ENCODE assay signal across 13 cellular contexts in genomic region chr9:71816782-71817549, GRCh38. TPM values are rescaled to one million over a fixed set of nuclear protein-coding genes. Genes with fewer than 3 reads are reported as not detected.
A peak's percentile ranks its signal among the peaks of the same experiment; 100 is the strongest.
DNase-seq lines count a peak whose midpoint lies in the region; ATAC-seq, FAIRE-seq and TF ChIP-seq lines count a peak whose summit lies in the region.
"Had no signal": no experiment of that assay in that cellular context is flagged by ENCODE, and none has a peak within 500 bp of the region (broad histone marks: within the 10 kb centered on the region; RNA-seq: fewer than 3 reads in every experiment).

No MANE protein-coding gene starts in this region.

- H3K27ac ChIP-seq in CD8-positive, alpha-beta memory T cell (ENCODE audit: low read depth, low read length) = no peak overlapping the region
- H3K27ac ChIP-seq in H9 (ENCODE audit: insufficient read length, low read depth, low read length) = no peak overlapping the region
- H3K27ac ChIP-seq: adrenal gland, suprapubic skin had no signal

- H3K4me1 ChIP-seq in CD8-positive, alpha-beta memory T cell (ENCODE audit: insufficient read depth, low read length) = peaks cover 8% of the 10 kb centered on the region
- H3K4me1 ChIP-seq in H9 (ENCODE audit: insufficient read depth, low read length) = no peaks in the 10 kb centered on the region
- H3K4me1 ChIP-seq: adrenal gland, suprapubic skin had no signal

- no peak overlapping the region for H4K5ac ChIP-seq in H9 (ENCODE audit: insufficient read length, low read depth, low read length)

- H3K4me2 ChIP-seq in H9 (ENCODE audit: insufficient read depth, insufficient read length, low read length) = no peak overlapping the region

- H3K4me3 Mint-ChIP-seq in CD8-positive, alpha-beta memory T cell = peak overlapping the region in 1 of 7 donors; percentile 2
- H3K4me3 Mint-ChIP-seq in H9 = no peak overlapping the region
- H3K4me3 Mint-ChIP-seq: neural crest cell had no signal

- no peak overlapping the region for H3K56ac ChIP-seq in H9 (ENCODE audit: insufficient read length, low read depth, low read length)

- no peak for ATAC-seq in left cardiac atrium

- no peak overlapping the region for H3T11ph ChIP-seq in H9 (ENCODE audit: low read length)

- TF ChIP-seq CTCF in H9 (conservative IDR thresholded peaks at IDR 0.05) = no peak

- WGBS in H9 (ENCODE audit: extremely low coverage, insufficient read length, low lambda C conversion rate) = no CpG with 5 or more reads among the region's 11 CpGs

- H4K8ac ChIP-seq in H9 (replicated peaks; ENCODE audit: insufficient read length, low read depth, low read length) = no peak overlapping the region

- H2BK120ac ChIP-seq in H9 (ENCODE audit: low read depth, low read length, poor library complexity, severe bottlenecking) = no peak overlapping the region

- no peaks in the 10 kb centered on the region for H4K20me1 ChIP-seq in H9 (ENCODE audit: control insufficient read depth, insufficient read depth, insufficient read length)

- no peaks in the 10 kb centered on the region for H3K79me1 ChIP-seq in H9 (ENCODE audit: insufficient read depth, low read depth, low read length, poor library complexity, severe bottlenecking)

- peaks cover 10 to 24% (median 18%) of the 10 kb centered on the region in 3 donors for H3K4me1 Mint-ChIP-seq in CD8-positive, alpha-beta memory T cell
- peaks cover 20 to 24% of the 10 kb centered on the region in 2 experiments for H3K4me1 Mint-ChIP-seq in H9

- POLR2A ChIA-PET in CD8-positive, alpha-beta memory T cell (lab: Charles Lee) = no interaction called here

- no peak overlapping the region for H3K23ac ChIP-seq in H9 (ENCODE audit: insufficient read length, low read depth, low read length)

- no peaks in the 10 kb centered on the region for H3K9me3 Mint-ChIP-seq in CD8-positive, alpha-beta memory T cell
- no peaks in the 10 kb centered on the region for H3K9me3 Mint-ChIP-seq in H9
- H3K9me3 Mint-ChIP-seq: neural crest cell had no signal

- FAIRE-seq in RCC 7860 (lab: Jason Lieb, UNC) = no peak
- FAIRE-seq: colon, small intestine had no signal

- H3K36me3 ChIP-seq in CD8-positive, alpha-beta memory T cell (ENCODE audit: insufficient read depth, low read length) = no peaks in the 10 kb centered on the region
- H3K36me3 ChIP-seq: adrenal gland, suprapubic skin had no signal

- peak overlapping the region in 5 of 8 donors; percentile 31 to 72 (median 56) for H3K27ac Mint-ChIP-seq in CD8-positive, alpha-beta memory T cell
- H3K27ac Mint-ChIP-seq in H9 = peak overlapping the region in 2 of 3 experiments; percentile 7 to 28; a peak in 2 of 7 replicates

- H3K27me3 ChIP-seq in CD8-positive, alpha-beta memory T cell (ENCODE audit: insufficient read depth, low read length, poor library complexity, severe bottlenecking) = no peaks in the 10 kb centered on the region
- no peaks in the 10 kb centered on the region for H3K27me3 ChIP-seq in H9 (ENCODE audit: insufficient read depth, low read length)
- H3K27me3 ChIP-seq: adrenal gland, suprapubic skin had no signal

- H3K4ac ChIP-seq in H9 (ENCODE audit: low read depth, low read length) = no peak overlapping the region

- no peak overlapping the region for H2BK15ac ChIP-seq in H9 (ENCODE audit: low read depth, low read length)

- H2BK20ac ChIP-seq in H9 (ENCODE audit: low read depth, low read length, poor library complexity, severe bottlenecking) = no peak overlapping the region

- H3K9ac ChIP-seq in H9 (ENCODE audit: extremely low read depth, insufficient read length, low read length) = no peak overlapping the region

- H3K14ac ChIP-seq in H9 (ENCODE audit: insufficient read depth, low read length) = no peak overlapping the region

- H3K36me3 Mint-ChIP-seq in CD8-positive, alpha-beta memory T cell = no peaks in the 10 kb centered on the region
- no peaks in the 10 kb centered on the region for H3K36me3 Mint-ChIP-seq in H9 (ENCODE audit: insufficient read depth in 1 of 3, low read depth in 3 of 3)

- H4K91ac ChIP-seq in H9 (ENCODE audit: insufficient read length, low read depth, low read length) = no peak overlapping the region

- H3K9me3 ChIP-seq in CD8-positive, alpha-beta memory T cell (ENCODE audit: low read length) = no peaks in the 10 kb centered on the region
- no peaks in the 10 kb centered on the region for H3K9me3 ChIP-seq in H9 (ENCODE audit: control insufficient read depth, low read depth, low read length)
- H3K9me3 ChIP-seq: adrenal gland, suprapubic skin had no signal

- H3K79me2 ChIP-seq in H9 (ENCODE audit: insufficient read depth, low read length) = no peaks in the 10 kb centered on the region

- H3K18ac ChIP-seq in H9 (ENCODE audit: insufficient read length, low read depth, low read length) = no peak overlapping the region

- no peak overlapping the region for H3K4me3 ChIP-seq in CD8-positive, alpha-beta memory T cell (ENCODE audit: low read length)
- H3K4me3 ChIP-seq: adrenal gland, suprapubic skin had no signal

- H2AK5ac ChIP-seq in H9 (ENCODE audit: insufficient read length, low read length) = no peak overlapping the region

- H2BK5ac ChIP-seq in H9 (ENCODE audit: insufficient read length, low read length) = no peak overlapping the region

- CTCF ChIA-PET in CD8-positive, alpha-beta memory T cell (lab: Charles Lee) = interaction anchor here (1.2 to 7.4 kb wide), 8 partner anchors 10 to 212 kb away, joined by 3 to 85 read pairs (median 7); partner anchors contain the start of genes ABHD17B and C9orf85

- H2AFZ ChIP-seq in H9 (ENCODE audit: low read length) = no peak overlapping the region

- no peak for DNase-seq in CD8-positive, alpha-beta memory T cell
- DNase-seq in H9 (no peak), dermis blood vessel endothelial cell (peak; percentile 61), mucosa of gallbladder (ENCODE audit: low spot score) (peak; percentile 14), left cardiac atrium (no peak), RCC 7860 (ENCODE audit: low spot score) (no peak), EL (no peak), foreskin melanocyte (no peak)
- DNase-seq: adrenal gland, small intestine had no signal

- no peak overlapping the region for H2BK12ac ChIP-seq in H9 (ENCODE audit: insufficient read length, low read depth, low read length)

- peaks cover 0 to 2% of the 10 kb centered on the region in 2 donors for H3K27me3 Mint-ChIP-seq in CD8-positive, alpha-beta memory T cell
- no peaks in the 10 kb centered on the region for H3K27me3 Mint-ChIP-seq in H9 (ENCODE audit: low read depth)

- intact Hi-C loops in left cardiac atrium (cut with DNase I) = loop anchor here in 1 of 2 donors (10.0 kb wide), 2 partner anchors 98 to 532 kb away; partner anchors contain the start of genes ABHD17B and C9orf85

- H3K23me2 ChIP-seq in H9 (ENCODE audit: insufficient read length, low read depth, low read length, poor library complexity, severe bottlenecking) = no peaks in the 10 kb centered on the region

RNA-seq across cellular contexts. Expression of gene CEMIP2, which starts 48.7 kb away (rescaled TPM):
- total RNA-seq in CD8-positive, alpha-beta memory T cell = 10 to 100 TPM; 74.1 to 75.5 TPM
- 8.8 TPM for polyA plus RNA-seq in CD8-positive, alpha-beta memory T cell
- total RNA-seq in H9 (2021) = 67.1 and 77.2 TPM in 2 replicates
- 204 and 216 TPM in 2 replicates for total RNA-seq in dermis blood vessel endothelial cell
- total RNA-seq in mucosa of gallbladder = 103 TPM
- 10 to 100 TPM; 12.0 to 31.9 TPM for total RNA-seq in left cardiac atrium

Comparison
In these comparisons a context has a peak if more than half of its experiments do, and no peak if none do; other contexts are left out.
1. DNase-seq: peak in dermis blood vessel endothelial cell (single experiment) and mucosa of gallbladder (single experiment); none in CD8-positive, alpha-beta memory T cell (0 of 5), H9 (single experiment), left cardiac atrium (single experiment), RCC 7860 (single experiment), EL (single experiment) and foreskin melanocyte (single experiment).